20 cellular contexts compared by ENCODE assay signal in genomic region chr1:165807613-165808012, GRCh38.
"Had no signal": no experiment of that assay in that cellular context is flagged by ENCODE, and none has a peak within 500 bp of the region (broad histone marks: within the 10 kb centered on the region; RNA-seq: fewer than 3 reads in every experiment).

No MANE protein-coding gene starts in this region.

- DNase-seq: colonic mucosa; effector CD4-positive, alpha-beta T cell; foreskin keratinocyte; immature natural killer cell; kidney; left colon; left ventricle myocardium superior; naive thymus-derived CD4-positive, alpha-beta T cell; psoas muscle; retina; right lobe of liver; stimulated activated naive CD4-positive, alpha-beta T cell; stomach; substantia nigra; transverse colon had no signal

- H3K27ac ChIP-seq: colonic mucosa, epithelial cell of prostate, esophagus muscularis mucosa, foreskin keratinocyte, neutrophil, psoas muscle, right lobe of liver, stomach, thoracic aorta, transverse colon had no signal

- H3K4me1 Mint-ChIP-seq: immature natural killer cell had no signal

- H3K36me3 Mint-ChIP-seq: immature natural killer cell; naive thymus-derived CD4-positive, alpha-beta T cell had no signal

- H3K9me3 ChIP-seq: colonic mucosa, esophagus muscularis mucosa, neutrophil, right lobe of liver, stomach, thoracic aorta, transverse colon had no signal

- H3K9me3 Mint-ChIP-seq: immature natural killer cell had no signal

- ATAC-seq: foreskin keratinocyte; left colon; left ventricle myocardium superior; naive thymus-derived CD4-positive, alpha-beta T cell; psoas muscle; right lobe of liver had no signal

- H3K4me3 ChIP-seq: colonic mucosa, esophagus muscularis mucosa, lung, psoas muscle, right lobe of liver, stomach, thoracic aorta, transverse colon had no signal

- H3K36me3 ChIP-seq: colonic mucosa, esophagus muscularis mucosa, neutrophil, right lobe of liver, stomach, thoracic aorta, transverse colon had no signal

- H3K27me3 ChIP-seq: colonic mucosa, foreskin keratinocyte, neutrophil, right lobe of liver, stomach, transverse colon had no signal

- H3K4me1 ChIP-seq: colonic mucosa, esophagus muscularis mucosa, foreskin keratinocyte, psoas muscle, right lobe of liver, stomach, transverse colon had no signal

- H3K27ac Mint-ChIP-seq: immature natural killer cell; naive thymus-derived CD4-positive, alpha-beta T cell had no signal

- H3K4me3 Mint-ChIP-seq: immature natural killer cell; naive thymus-derived CD4-positive, alpha-beta T cell had no signal
